8 cellular contexts compared by ENCODE assay signal in genomic region chr11:132158091-132158490, GRCh38.
DNase-seq lines count a peak whose midpoint lies in the region; ATAC-seq, FAIRE-seq and TF ChIP-seq lines count a peak whose summit lies in the region.

No MANE protein-coding gene starts in this region.

- H3K4me1 Mint-ChIP-seq in osteocyte (ENCODE audit: unreplicated experiment), result peaks cover 7% of the 10 kb centered on the region
- H3K4me1 Mint-ChIP-seq in activated naive CD8-positive, alpha-beta T cell treated with anti-CD3 and anti-CD28 coated beads for 36 hours, result no peaks in the 10 kb centered on the region

- H3K36me3 ChIP-seq in GM12878 (ENCODE audit: control insufficient read depth in 2 of 2, insufficient read depth in 2 of 2, low read length in 1 of 2), result no peaks in the 10 kb centered on the region

- no peaks in the 10 kb centered on the region for H3K36me3 Mint-ChIP-seq in osteocyte (ENCODE audit: unreplicated experiment)
- no peaks in the 10 kb centered on the region for H3K36me3 Mint-ChIP-seq in activated naive CD8-positive, alpha-beta T cell treated with anti-CD3 and anti-CD28 coated beads for 36 hours

- no peak overlapping the region for H3K4me3 ChIP-seq in GM12878

- no peak overlapping the region for H3K9ac ChIP-seq in GM12878 (ENCODE audit: control insufficient read depth, insufficient read depth, low read length)

- TF ChIP-seq CTCF in GM12878 (IDR thresholded peaks at IDR 0.05 in 2 of 3, conservative IDR thresholded peaks at IDR 0.05 in 1 of 3; ENCODE audit: control insufficient read depth in 2 of 3, extremely low read depth in 1 of 3, insufficient read depth in 1 of 3, low read depth in 3 of 3, low read length in 3 of 3) (peak; percentile 43 to 61 (median 46)), osteocyte (IDR thresholded peaks at IDR 0.05) (peak; percentile 40)

- H3K27ac Mint-ChIP-seq in osteocyte (ENCODE audit: unreplicated experiment), result no peak overlapping the region
- H3K27ac Mint-ChIP-seq in activated naive CD8-positive, alpha-beta T cell treated with anti-CD3 and anti-CD28 coated beads for 36 hours, result no peak overlapping the region

- CTCF ChIA-PET in GM12878 (lab: Yijun Ruan, JAX), result interaction anchor here (0.6 kb wide), 2 partner anchors 290 to 410 kb away, joined by 3 read pairs; no protein-coding TSS in a partner anchor

- DNase-seq in NCI-H2107 treated with DMSO at 0.1 percent for 48 hours (lab: John Stamatoyannopoulos, UW; ENCODE audit: unreplicated experiment) (peak; percentile 48), NCI-H2107 (lab: John Stamatoyannopoulos, UW) (no peak), NCI-H2029 (lab: John Stamatoyannopoulos, UW) (peak; percentile 42), GM12878 (ENCODE audit: low read depth, low spot score) (no peak), osteocyte (ENCODE audit: extremely low spot score, unreplicated experiment) (no peak)
- no peak for DNase-seq in activated naive CD8-positive, alpha-beta T cell treated with anti-CD3 and anti-CD28 coated beads for 36 hours

- H3K9me3 Mint-ChIP-seq in osteocyte (ENCODE audit: unreplicated experiment), result no peaks in the 10 kb centered on the region
- no peaks in the 10 kb centered on the region for H3K9me3 Mint-ChIP-seq in activated naive CD8-positive, alpha-beta T cell treated with anti-CD3 and anti-CD28 coated beads for 36 hours

- no peaks in the 10 kb centered on the region for H3K9me3 ChIP-seq in GM12878 (replicated peaks; ENCODE audit: control insufficient read depth, insufficient read depth, low read length)

- TF ChIP-seq RAD21 in GM12878 (IDR thresholded peaks at IDR 0.05; ENCODE audit: insufficient read depth, low read depth, low read length), result peak; percentile 38

- intact Hi-C loops in GM12878 (cut with micrococcal nuclease; ENCODE audit: unreplicated experiment), result loop anchor here (10.0 kb wide), 1 partner anchor 293 kb away; no protein-coding TSS in a partner anchor

- RAD21 ChIA-PET in GM12878 (lab: Charles Lee; ENCODE audit: unreplicated experiment), result interaction anchor here (1.0 kb wide), 1 partner anchor 410 kb away, joined by 3 read pairs; no protein-coding TSS in a partner anchor

- in situ Hi-C loops in GM12878 (cut with MboI), result no loop called here

- H3K79me2 ChIP-seq in GM12878 (ENCODE audit: control insufficient read depth, insufficient read depth, low read length), result no peaks in the 10 kb centered on the region

- no peaks in the 10 kb centered on the region for H3K4me1 ChIP-seq in GM12878 (ENCODE audit: control insufficient read depth, insufficient read depth, low read length)

- no peak for FAIRE-seq in GM12878 (lab: Jason Lieb, UNC)

- no TSS peak for BruUV-seq in GM12878 (replicated peaks; lab: Mats Ljungman, UMichigan)

- no peak overlapping the region for H3K4me2 ChIP-seq in GM12878 (ENCODE audit: control insufficient read depth, insufficient read depth)

- WGBS in GM12878 (ENCODE audit: insufficient coverage, insufficient replicate concordance, low lambda C conversion rate, missing lambda C conversion rate), result 14% methylated on average over 3 of the region's 3 CpGs

- H2AFZ ChIP-seq in GM12878 (ENCODE audit: control insufficient read depth, low read depth, low read length), result no peak overlapping the region

- H3K27me3 Mint-ChIP-seq in osteocyte (ENCODE audit: unreplicated experiment), result no peaks in the 10 kb centered on the region
- H3K27me3 Mint-ChIP-seq in activated naive CD8-positive, alpha-beta T cell treated with anti-CD3 and anti-CD28 coated beads for 36 hours, result no peaks in the 10 kb centered on the region

- TF ChIP-seq EP300 in GM12878 (IDR thresholded peaks at IDR 0.05; ENCODE audit: borderline replicate concordance in 1 of 2, control insufficient read depth in 1 of 2, low read depth in 2 of 2, low read length in 2 of 2), result no peak

- SMC1A ChIA-PET in GM12878 (lab: Charles Lee; ENCODE audit: uncharacterized antibody, unreplicated experiment), result interaction anchor here (0.6 to 1.2 kb wide), 3 partner anchors 32 to 290 kb away, joined by 3 to 5 read pairs (median 3); no protein-coding TSS in a partner anchor

- ATAC-seq in GM12878 (peak; percentile 69), GM21423 (IDR thresholded peaks at IDR 0.05; ENCODE audit: unreplicated experiment) (no peak), HG02840 (IDR thresholded peaks at IDR 0.05; ENCODE audit: low FRiP score, unreplicated experiment) (no peak)

- TF ChIP-seq POLR2A in GM12878 (IDR thresholded peaks at IDR 0.05; ENCODE audit: low read depth, low read length), result no peak

- no peak overlapping the region for H3K4me3 Mint-ChIP-seq in osteocyte (ENCODE audit: unreplicated experiment)
- H3K4me3 Mint-ChIP-seq in activated naive CD8-positive, alpha-beta T cell treated with anti-CD3 and anti-CD28 coated beads for 36 hours, result no peak overlapping the region

- H3K27ac ChIP-seq in GM12878 (ENCODE audit: control insufficient read depth, insufficient read depth), result no peak overlapping the region

- peaks cover 0 to 1% of the 10 kb centered on the region in 2 experiments; a peak in 1 of 4 replicates for H3K27me3 ChIP-seq in GM12878 (replicated peaks in 1 of 2; ENCODE audit: control insufficient read depth in 2 of 2, insufficient read depth in 2 of 2, low read length in 1 of 2)

- POLR2A ChIA-PET in GM12878 (lab: Charles Lee), result no interaction called here

- no peaks in the 10 kb centered on the region for H4K20me1 ChIP-seq in GM12878 (ENCODE audit: control insufficient read depth, insufficient read depth)

TF ChIP-seq in GM12878, 131 proteins besides CTCF, POLR2A, EP300 and RAD21:
- TF ChIP-seq SMC3 (IDR thresholded peaks at IDR 0.05; ENCODE audit: borderline replicate concordance, low read length) (peak; percentile 37; the same call in 1 of the 2 replicates), IKZF2 (IDR thresholded peaks at IDR 0.05) (no peak), ZNF24 (IDR thresholded peaks at IDR 0.05) (no peak), BMI1 (IDR thresholded peaks at IDR 0.05; ENCODE audit: borderline replicate concordance) (no peak), ZBTB33 (IDR thresholded peaks at IDR 0.05) (no peak), NRF1 (conservative IDR thresholded peaks at IDR 0.05; ENCODE audit: low read depth, low read length) (no peak), ZBTB4 (CRISPR knock-in tag; IDR thresholded peaks at IDR 0.05) (no peak), RELA (IDR thresholded peaks at IDR 0.05; ENCODE audit: borderline replicate concordance, partially characterized antibody) (no peak)

Comparison
In these comparisons a context has a peak if more than half of its experiments do, and no peak if none do; other contexts are left out.
1. DNase-seq: peak in NCI-H2107 treated with DMSO at 0.1 percent for 48 hours (single experiment) and NCI-H2029 (single experiment); none in NCI-H2107 (single experiment), GM12878 (single experiment), osteocyte (single experiment) and activated naive CD8-positive, alpha-beta T cell treated with anti-CD3 and anti-CD28 coated beads for 36 hours (single experiment).